In genomic region chr1:29639741-29640427, GRCh38 we compare ENCODE assay signal across 13 cellular contexts.
DNase-seq lines count a peak whose midpoint lies in the region; ATAC-seq and TF ChIP-seq lines count a peak whose summit lies in the region.
"Had no signal": no experiment of that assay in that cellular context is flagged by ENCODE, and none has a peak within 500 bp of the region (broad histone marks: within the 10 kb centered on the region; RNA-seq: fewer than 3 reads in every experiment).

No MANE protein-coding gene starts in this region.

- no peaks in the 10 kb centered on the region for H3K36me3 Mint-ChIP-seq in HFFc6 (ENCODE audit: low read depth)

- no peak for ATAC-seq in GM18868 (IDR thresholded peaks at IDR 0.05; ENCODE audit: unreplicated experiment)
- ATAC-seq in GM19035 (IDR thresholded peaks at IDR 0.05; ENCODE audit: unreplicated experiment): no peak

- H2BK5ac ChIP-seq in mesendoderm (ENCODE audit: low read length): no peak overlapping the region

- H2BK15ac ChIP-seq in mesendoderm (replicated peaks; ENCODE audit: low read depth): no peak overlapping the region

- H3K36me3 ChIP-seq in brain microvascular endothelial cell (replicated peaks) (no peaks in the 10 kb centered on the region), mesendoderm (ENCODE audit: control insufficient read depth, insufficient read depth, low read length) (no peaks in the 10 kb centered on the region)
- H3K36me3 ChIP-seq: Peyer's patch had no signal

- DNase-seq in AG10803 (ENCODE audit: low read depth) (peak; percentile 55), HFFc6 (peak; percentile 51), brain microvascular endothelial cell (peak; percentile 48), mesendoderm (peak; percentile 10), NCI-H345 treated with DMSO at 0.1 percent for 48 hours (lab: John Stamatoyannopoulos, UW; ENCODE audit: unreplicated experiment) (no peak), NCI-H774 (lab: John Stamatoyannopoulos, UW) (no peak)
- DNase-seq: amniotic stem cell, H7, NCI-H1105, small intestine had no signal

- no peak overlapping the region for H3K23ac ChIP-seq in mesendoderm (ENCODE audit: low read length)

- H3K27ac ChIP-seq in brain microvascular endothelial cell (no peak overlapping the region), mesendoderm (ENCODE audit: low read depth, low read length) (no peak overlapping the region)
- H3K27ac ChIP-seq: Peyer's patch had no signal

- H3K18ac ChIP-seq in mesendoderm (ENCODE audit: low read length): no peak overlapping the region

- H3K4me1 ChIP-seq in mesendoderm (ENCODE audit: control insufficient read depth, low read depth, low read length): no peaks in the 10 kb centered on the region
- H3K4me1 ChIP-seq: Peyer's patch had no signal

- in situ Hi-C loops in brain microvascular endothelial cell (cut with HindIII; ENCODE audit: low pct_ligation_motif_present, low sequenced_read_pairs): no loop called here

- no peak overlapping the region for H3K9ac ChIP-seq in mesendoderm (ENCODE audit: low read length)

- H3K27me3 Mint-ChIP-seq in HFFc6 (ENCODE audit: insufficient read depth): peaks cover 16% of the 10 kb centered on the region

- no peak overlapping the region for H4K8ac ChIP-seq in mesendoderm (ENCODE audit: low read depth, low read length)

- H3K9me3 Mint-ChIP-seq in HFFc6: no peaks in the 10 kb centered on the region; the same call in 1 of the 2 replicates

- no peak overlapping the region for H4K5ac ChIP-seq in mesendoderm (ENCODE audit: low read length)

- H3K79me1 ChIP-seq in mesendoderm (ENCODE audit: low read length): no peaks in the 10 kb centered on the region

- TF ChIP-seq CTCF in AG10803 (conservative IDR thresholded peaks at IDR 0.05; ENCODE audit: low read length): no peak
- TF ChIP-seq CTCF in HFFc6 (IDR thresholded peaks at IDR 0.05): no peak
- no peak for TF ChIP-seq CTCF in brain microvascular endothelial cell (IDR thresholded peaks at IDR 0.05; ENCODE audit: low read depth, low read length, missing control alignments)

- peaks cover 19% of the 10 kb centered on the region for H3K4me1 Mint-ChIP-seq in HFFc6 (ENCODE audit: low read depth)

- H3K79me2 ChIP-seq in mesendoderm (ENCODE audit: control insufficient read depth, insufficient read depth, low read length): no peaks in the 10 kb centered on the region

- no peak overlapping the region for H2BK120ac ChIP-seq in mesendoderm (ENCODE audit: low read depth, low read length)

- H3K4me3 ChIP-seq in AG10803 (ENCODE audit: low read length) (no peak overlapping the region), brain microvascular endothelial cell (ENCODE audit: low read depth, low read length) (no peak overlapping the region), mesendoderm (ENCODE audit: low read length) (no peak overlapping the region)
- H3K4me3 ChIP-seq: Peyer's patch had no signal

- WGBS in mesendoderm (ENCODE audit: extremely low coverage, insufficient coverage, low lambda C conversion rate): no CpG with 5 or more reads among the region's 15 CpGs

- no peak overlapping the region for H3K4ac ChIP-seq in mesendoderm (ENCODE audit: low read depth, low read length)

- H3K27ac Mint-ChIP-seq in HFFc6: peak overlapping the region; percentile 41; the same call in 1 of the 2 replicates

- H3K4me2 ChIP-seq in mesendoderm (ENCODE audit: low read length): no peak overlapping the region

- no peak overlapping the region for H3K56ac ChIP-seq in mesendoderm (ENCODE audit: low read length)

- no peaks in the 10 kb centered on the region for H3K27me3 ChIP-seq in brain microvascular endothelial cell (replicated peaks)
- H3K27me3 ChIP-seq in mesendoderm (ENCODE audit: insufficient read depth, low read length, poor library complexity): no peaks in the 10 kb centered on the region
- H3K27me3 ChIP-seq: Peyer's patch had no signal

- H3K4me3 Mint-ChIP-seq in HFFc6: peak overlapping the region; percentile 53

- no peak overlapping the region for H2AK5ac ChIP-seq in mesendoderm (ENCODE audit: low read length)

Comparison
In these comparisons a context has a peak if more than half of its experiments do, and no peak if none do; other contexts are left out.
1. DNase-seq: peak in AG10803 (single experiment), HFFc6 (single experiment), brain microvascular endothelial cell (single experiment) and mesendoderm (single experiment); none in NCI-H345 treated with DMSO at 0.1 percent for 48 hours (single experiment) and NCI-H774 (single experiment).